In the genomic region with DNA sequence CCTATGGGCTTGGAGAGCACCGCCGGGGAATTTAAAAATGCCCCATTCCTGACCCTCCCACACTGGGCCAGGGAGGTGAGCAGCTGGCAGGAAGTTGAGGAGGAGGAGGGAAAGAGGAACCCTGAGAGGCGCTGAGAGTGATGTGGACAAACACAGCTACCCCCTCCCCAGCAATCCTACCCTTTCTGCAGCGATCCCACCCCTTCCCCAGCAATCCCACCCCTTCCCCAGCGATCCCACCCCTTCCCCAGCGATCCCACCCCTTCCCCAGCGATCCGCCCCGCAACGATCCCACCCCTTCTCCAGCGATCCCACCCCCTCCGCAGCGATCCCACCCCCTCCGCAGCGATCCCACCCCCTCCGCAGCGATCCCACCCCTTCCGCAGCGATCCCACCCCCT, we compare ENCODE assay signal across 18 cellular contexts.
DNase-seq lines count a peak whose midpoint lies in the region; TF ChIP-seq lines count a peak whose summit lies in the region.
"Had no signal": no experiment of that assay in that cellular context is flagged by ENCODE, and none has a peak within 500 bp of the region (broad histone marks: within the 10 kb centered on the region; RNA-seq: fewer than 3 reads in every experiment).

No MANE protein-coding gene starts in this region.

- no peak overlapping the region for H3K4me3 Mint-ChIP-seq in osteocyte (ENCODE audit: unreplicated experiment)
- H3K4me3 Mint-ChIP-seq in activated naive CD4-positive, alpha-beta T cell treated with anti-CD3 and anti-CD28 coated beads for 36 hours = no peak overlapping the region
- H3K4me3 Mint-ChIP-seq: CD14-positive monocyte, HFFc6 had no signal

- no peak overlapping the region for H3K27ac Mint-ChIP-seq in osteocyte (ENCODE audit: unreplicated experiment)
- H3K27ac Mint-ChIP-seq in activated naive CD4-positive, alpha-beta T cell treated with anti-CD3 and anti-CD28 coated beads for 36 hours = no peak overlapping the region
- H3K27ac Mint-ChIP-seq: CD14-positive monocyte, HFFc6 had no signal

- CTCF ChIA-PET in activated naive CD4-positive, alpha-beta T cell treated with anti-CD3 and anti-CD28 coated beads for 36 hours (lab: Charles Lee) = interaction anchor here (0.6 kb wide), 1 partner anchor 240 kb away, joined by 3 read pairs; no protein-coding TSS in a partner anchor

- H3K36me3 ChIP-seq in H7 (replicated peaks; ENCODE audit: control insufficient read depth, insufficient read depth, low read length) = no peaks in the 10 kb centered on the region

- no peaks in the 10 kb centered on the region for H3K36me3 Mint-ChIP-seq in osteocyte (ENCODE audit: unreplicated experiment)
- H3K36me3 Mint-ChIP-seq in activated naive CD4-positive, alpha-beta T cell treated with anti-CD3 and anti-CD28 coated beads for 36 hours (ENCODE audit: low read depth) = no peaks in the 10 kb centered on the region
- H3K36me3 Mint-ChIP-seq: CD14-positive monocyte had no signal

- H3K4me3 ChIP-seq in H7 (ENCODE audit: insufficient read depth, low read depth, low read length) = no peak overlapping the region

- H3K4me1 Mint-ChIP-seq in osteocyte (ENCODE audit: unreplicated experiment) = no peaks in the 10 kb centered on the region
- no peaks in the 10 kb centered on the region for H3K4me1 Mint-ChIP-seq in activated naive CD4-positive, alpha-beta T cell treated with anti-CD3 and anti-CD28 coated beads for 36 hours (ENCODE audit: low read depth)
- H3K4me1 Mint-ChIP-seq: CD14-positive monocyte had no signal

- TF ChIP-seq CTCF in osteocyte (IDR thresholded peaks at IDR 0.05) = no peak

- H3K27me3 Mint-ChIP-seq in osteocyte (ENCODE audit: unreplicated experiment) = no peaks in the 10 kb centered on the region
- H3K27me3 Mint-ChIP-seq in activated naive CD4-positive, alpha-beta T cell treated with anti-CD3 and anti-CD28 coated beads for 36 hours (ENCODE audit: low read depth) = peaks cover 9% of the 10 kb centered on the region

- H3K9me3 Mint-ChIP-seq in osteocyte (ENCODE audit: unreplicated experiment) = no peaks in the 10 kb centered on the region
- no peaks in the 10 kb centered on the region for H3K9me3 Mint-ChIP-seq in activated naive CD4-positive, alpha-beta T cell treated with anti-CD3 and anti-CD28 coated beads for 36 hours

- DNase-seq in DMS 273 (lab: John Stamatoyannopoulos, UW; ENCODE audit: unreplicated experiment) (peak; percentile 11), DMS 273 treated with DMSO at 0.1 percent for 48 hours (lab: John Stamatoyannopoulos, UW) (no peak), H7 (peak; percentile 58), ecto neural progenitor cell (ENCODE audit: low spot score) (peak; percentile 14), osteocyte (ENCODE audit: extremely low spot score, unreplicated experiment) (peak; percentile 38), CD1c-positive myeloid dendritic cell (ENCODE audit: extremely low spot score) (no peak), inferior parietal cortex (ENCODE audit: extremely low spot score) (no peak)
- DNase-seq in activated naive CD4-positive, alpha-beta T cell treated with anti-CD3 and anti-CD28 coated beads for 36 hours = no peak
- DNase-seq: COR-L47, HFFc6, NCI-H1417 treated with DMSO at 0.1 percent for 48 hours, NCI-H187 treated with DMSO at 0.1 percent for 48 hours, NCI-H2227 treated with DMSO at 0.1 percent for 48 hours, NCI-H510A treated with DMSO at 0.1 percent for 48 hours, NCI-H774, OCI-M1, SHP77 treated with DMSO at 0.1 percent for 48 hours had no signal

- intact Hi-C loops in activated naive CD4-positive, alpha-beta T cell treated with anti-CD3 and anti-CD28 coated beads for 36 hours (cut with micrococcal nuclease) = no loop called here

- H3K27me3 ChIP-seq in H7 (ENCODE audit: control insufficient read depth, insufficient read depth, low read length) = no peaks in the 10 kb centered on the region

Comparison
In these comparisons a context has a peak if more than half of its experiments do, and no peak if none do; other contexts are left out.
1. DNase-seq: peak in DMS 273 (single experiment), H7 (single experiment), ecto neural progenitor cell (single experiment) and osteocyte (single experiment); none in DMS 273 treated with DMSO at 0.1 percent for 48 hours (single experiment), CD1c-positive myeloid dendritic cell (single experiment), activated naive CD4-positive, alpha-beta T cell treated with anti-CD3 and anti-CD28 coated beads for 36 hours (single experiment) and inferior parietal cortex (single experiment).